Comparison of ENCODE assay signal across 8 cellular contexts in the genomic region with DNA sequence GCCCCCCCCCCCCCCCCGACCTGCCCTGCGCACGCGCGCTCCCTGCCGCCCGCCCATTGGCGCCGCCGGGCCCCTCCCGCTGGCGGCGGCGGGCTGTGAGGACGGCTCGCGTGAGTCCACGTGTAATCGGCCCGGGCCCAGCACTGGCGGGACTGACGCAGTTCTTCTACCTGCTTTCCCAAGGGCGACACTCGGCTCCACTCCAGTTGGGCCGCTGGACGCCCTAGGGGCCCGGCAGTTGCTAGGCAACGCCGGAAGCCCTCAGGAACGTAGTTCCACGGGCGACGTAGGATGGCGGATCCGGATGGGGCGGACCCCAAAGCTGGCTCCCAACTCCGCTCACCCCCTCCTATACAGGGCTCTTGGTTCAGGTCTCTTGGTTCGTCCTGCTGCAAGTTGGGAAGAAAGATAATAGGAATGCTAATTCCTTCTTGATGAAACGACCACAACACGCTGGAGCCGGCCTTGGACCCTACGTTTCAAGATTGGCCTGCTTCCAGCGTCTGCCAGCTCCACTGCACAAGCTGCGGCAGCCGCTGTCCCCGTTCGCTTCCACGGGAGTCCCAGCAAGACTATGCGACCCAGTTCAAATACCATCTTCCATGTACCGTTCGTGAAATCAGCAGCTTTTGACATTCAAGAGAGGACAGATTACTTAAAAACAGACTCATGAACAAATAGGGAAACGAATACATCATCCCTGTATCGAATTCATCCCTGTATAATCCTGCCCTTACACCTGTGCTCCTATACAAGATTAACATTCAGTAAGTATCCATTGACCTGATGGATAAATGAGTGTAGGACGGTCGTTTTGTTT.
DNase-seq lines count a peak whose midpoint lies in the region; ATAC-seq and FAIRE-seq lines count a peak whose summit lies in the region.

No MANE protein-coding gene starts in this region.

- DNase-seq in D341Med (ENCODE audit: low spot score) (peak; percentile 97), HTR-8/SVneo (ENCODE audit: insufficient read length, low spot score) (peak; percentile 92), NOMO-1 treated with dmso at 0.1 percent for 144 hours (lab: John Stamatoyannopoulos, UW; ENCODE audit: unreplicated experiment) (peak; percentile 82), epidermal melanocyte (ENCODE audit: insufficient read length, low spot score) (peak; percentile 81), middle frontal gyrus (ENCODE audit: extremely low spot score, low spot score) (peak; percentile 76)
- DNase-seq in activated CD8-positive, alpha-beta memory T cell treated with anti-CD3 and anti-CD28 coated beads, Interleukin-2, amount 50 U/mL, for 48 hours: peak; percentile 89
- DNase-seq in stimulated activated CD8-positive, alpha-beta memory T cell treated with anti-CD3 and anti-CD28 coated beads, Interleukin-2, amount 100 ng/mL, for 1 hour (ENCODE audit: low read depth in 2 of 2): peak; percentile 41 to 63

- peak; percentile 80 for ATAC-seq in GM21390 (IDR thresholded peaks at IDR 0.05; ENCODE audit: unreplicated experiment)

- FAIRE-seq in HTR-8/SVneo (lab: Jason Lieb, UNC): peak; percentile 52

Comparison
In these comparisons a context has a peak if more than half of its experiments do, and no peak if none do; other contexts are left out.
1. Peak in every context shown above with its lines: DNase-seq and ATAC-seq.